Comparison of ENCODE assay signal across 21 cellular contexts in the genomic region with DNA sequence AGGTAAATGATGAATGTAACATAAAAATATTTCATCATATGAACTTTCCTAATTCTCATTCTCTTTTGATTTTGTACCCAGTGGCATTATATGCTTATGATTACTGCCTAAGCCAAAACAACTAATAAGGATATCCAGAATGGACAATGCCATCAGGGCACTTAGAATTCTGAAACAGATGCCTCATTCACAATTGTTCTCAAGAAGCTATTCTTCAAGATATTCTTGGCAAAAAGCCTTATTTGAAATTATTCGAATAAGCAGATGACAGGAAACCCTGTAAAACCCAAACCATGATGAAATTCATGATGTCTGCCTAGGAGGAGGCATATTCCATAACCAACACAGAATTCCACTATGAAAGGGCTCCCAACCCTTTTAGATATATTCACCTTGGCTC.
"Had no signal": no experiment of that assay in that cellular context is flagged by ENCODE, and none has a peak within 500 bp of the region (broad histone marks: within the 10 kb centered on the region; RNA-seq: fewer than 3 reads in every experiment).

No MANE protein-coding gene starts in this region.

- H3K36me3 ChIP-seq: gastroesophageal sphincter, left lung, lower lobe of right lung, neutrophil, right atrium auricular region, suprapubic skin, thyroid gland had no signal

- H3K27me3 ChIP-seq: gastroesophageal sphincter, left lung, neutrophil, right atrium auricular region, suprapubic skin, thyroid gland had no signal

- ATAC-seq: esophagus mucosa; gastroesophageal sphincter; left lung; lower lobe of right lung; naive thymus-derived CD8-positive, alpha-beta T cell; stimulated activated naive CD8-positive, alpha-beta T cell treated with anti-CD3 and anti-CD28 coated beads, Interleukin-15, Interleukin-2, amounts not matched to agents 100 U/mL and 50 U/mL, for 24 hours had no signal

- H3K27ac ChIP-seq: coronary artery, gastroesophageal sphincter, left lung, lower lobe of right lung, neutrophil, right atrium auricular region, suprapubic skin, thyroid gland had no signal

- H3K9me3 ChIP-seq: gastroesophageal sphincter, lower lobe of right lung, neutrophil, suprapubic skin, thyroid gland had no signal

- H3K4me1 ChIP-seq: gastroesophageal sphincter, left lung, lower lobe of right lung, right atrium auricular region, suprapubic skin, thyroid gland had no signal

- H3K4me3 ChIP-seq: coronary artery, gastroesophageal sphincter, left lung, lower lobe of right lung, right atrium auricular region, suprapubic skin, thyroid gland had no signal

- DNase-seq: effector memory CD4-positive, alpha-beta T cell; glutamatergic neuron; immature natural killer cell; left lung; lower lobe of right lung; naive thymus-derived CD8-positive, alpha-beta T cell; posterior cingulate gyrus; small intestine; stimulated activated CD4-positive, alpha-beta T cell treated with anti-CD3 and anti-CD28 coated beads, Interleukin-12 subunit alpha, Interleukin-12 subunit beta, amount 100 ng/mL, for 4 hours; stimulated activated CD4-positive, alpha-beta T cell treated with anti-CD3 and anti-CD28 coated beads, Interleukin-2, amount 100 ng/mL, for 48 hours; stimulated activated naive CD8-positive, alpha-beta T cell treated with anti-CD3 and anti-CD28 coated beads, Interleukin-15, Interleukin-2, amounts not matched to agents 100 U/mL and 50 U/mL, for 24 hours; thyroid gland had no signal

- FAIRE-seq: endometrium, keratinocyte, small intestine, urothelium cell line had no signal
